In the genomic region with DNA sequence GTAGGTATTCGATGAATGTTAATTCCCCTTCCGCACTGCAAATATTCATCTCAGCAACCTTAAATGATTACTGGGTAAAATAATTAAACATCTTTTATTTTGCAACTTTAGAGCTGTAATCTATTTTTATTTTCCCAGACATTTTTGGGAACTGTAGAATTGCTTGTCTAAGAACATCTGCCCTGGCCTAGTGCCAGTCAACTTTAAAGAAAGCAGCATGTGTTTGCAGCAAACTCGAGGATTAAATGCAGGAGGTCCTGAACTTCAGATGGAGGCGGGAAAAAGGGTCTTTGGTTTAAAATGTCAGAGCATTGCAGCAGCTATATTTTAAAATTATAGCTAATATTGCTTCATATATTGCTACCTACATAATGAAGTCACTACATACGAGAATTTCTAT, we compare ENCODE assay signal across 25 cellular contexts.
"Had no signal": no experiment of that assay in that cellular context is flagged by ENCODE, and none has a peak within 500 bp of the region (broad histone marks: within the 10 kb centered on the region; RNA-seq: fewer than 3 reads in every experiment).

No MANE protein-coding gene starts in this region.

- H3K79me2 ChIP-seq: parathyroid adenoma had no signal

- ATAC-seq: gastroesophageal sphincter; left cardiac atrium; left ventricle myocardium superior; sciatic nerve; stimulated activated naive B cell treated with anti-CD40 and anti-IgM and Interleukin-4, amounts not matched to agents 10 μg/mL and 1 μg/mL and 100 μg/mL, for 72 hours; stimulated activated naive CD8-positive, alpha-beta T cell treated with anti-CD3 and anti-CD28 coated beads, Interleukin-15, amount 100 ng/mL, for 72 hours had no signal

- H3K27me3 ChIP-seq: dorsolateral prefrontal cortex, esophagus muscularis mucosa, gastroesophageal sphincter, testis, tibial nerve had no signal

- H3K9ac ChIP-seq: parathyroid adenoma had no signal

- FAIRE-seq: kidney had no signal

- DNase-seq: central memory CD4-positive, alpha-beta T cell; cortex of kidney; dorsolateral prefrontal cortex; effector CD8-positive, alpha-beta T cell; foreskin fibroblast; glutamatergic neuron; kidney; left cardiac atrium; left ventricle myocardium superior; mesenchymal stem cell; midbrain; naive B cell; occipital lobe; stimulated activated CD4-positive, alpha-beta T cell treated with anti-CD3 and anti-CD28 coated beads, Interleukin-2, amount 100 ng/mL, for 24 hours; stimulated activated CD4-positive, alpha-beta T cell treated with anti-CD3 and anti-CD28 coated beads, Interleukin-4, amount 100 ng/mL, for 4 hours; stimulated activated naive B cell treated with anti-CD40 and anti-IgM and Interleukin-4, amounts not matched to agents 10 μg/mL and 1 μg/mL and 100 μg/mL, for 72 hours; stimulated activated naive CD8-positive, alpha-beta T cell treated with anti-CD3 and anti-CD28 coated beads, Interleukin-15, amount 100 ng/mL, for 72 hours; testis had no signal

- H3K9me3 ChIP-seq: esophagus muscularis mucosa, gastroesophageal sphincter, testis, tibial nerve had no signal

- H3K4me3 ChIP-seq: dorsolateral prefrontal cortex, esophagus muscularis mucosa, gastroesophageal sphincter, lung, testis, tibial nerve had no signal

- H2AFZ ChIP-seq: parathyroid adenoma had no signal

- H3K27ac ChIP-seq: dorsolateral prefrontal cortex, epithelial cell of prostate, esophagus muscularis mucosa, gastroesophageal sphincter, parathyroid adenoma, testis, tibial nerve had no signal

- H3K4me1 ChIP-seq: testis had no signal

- H3K36me3 ChIP-seq: esophagus muscularis mucosa, tibial nerve had no signal
